Comparison of ENCODE assay signal across 12 cellular contexts in genomic region chr10:12719365-12719764, GRCh38.
DNase-seq lines count a peak whose midpoint lies in the region; ATAC-seq, FAIRE-seq and TF ChIP-seq lines count a peak whose summit lies in the region.
"Had no signal": no experiment of that assay in that cellular context is flagged by ENCODE, and none has a peak within 500 bp of the region (broad histone marks: within the 10 kb centered on the region; RNA-seq: fewer than 3 reads in every experiment).

No MANE protein-coding gene starts in this region.

- H3K27me3 Mint-ChIP-seq in MCF 10A (ENCODE audit: insufficient read depth, unreplicated experiment) = no peaks in the 10 kb centered on the region
- H3K27me3 Mint-ChIP-seq: activated B cell treated with CpG ODN at 0.5 μM for 24 hours; activated naive CD8-positive, alpha-beta T cell had no signal

- no peaks in the 10 kb centered on the region for H3K9me3 ChIP-seq in breast epithelium
- H3K9me3 ChIP-seq in left lung = no peaks in the 10 kb centered on the region
- no peaks in the 10 kb centered on the region for H3K9me3 ChIP-seq in upper lobe of right lung

- TF ChIP-seq CTCF in MCF 10A (IDR thresholded peaks at IDR 0.05; ENCODE audit: unreplicated experiment) (no peak), breast epithelium (IDR thresholded peaks at IDR 0.05) (no peak), bronchial epithelial cell (IDR thresholded peaks at IDR 0.05; ENCODE audit: insufficient read depth, low read length, severe bottlenecking) (no peak), left lung (IDR thresholded peaks at IDR 0.05) (no peak), upper lobe of right lung (IDR thresholded peaks at IDR 0.05) (no peak)

- H3K27ac ChIP-seq in breast epithelium = no peak overlapping the region
- H3K27ac ChIP-seq in left lung = peak overlapping the region; percentile 5 to 39
- no peak overlapping the region for H3K27ac ChIP-seq in upper lobe of right lung
- H3K27ac ChIP-seq: HL-60 had no signal

- ATAC-seq in left lung (peak; percentile 70), upper lobe of right lung (peak; percentile 70), HG02870 (IDR thresholded peaks at IDR 0.05; ENCODE audit: unreplicated experiment) (no peak)

- H3K36me3 ChIP-seq in breast epithelium = no peaks in the 10 kb centered on the region
- H3K36me3 ChIP-seq in bronchial epithelial cell (ENCODE audit: control insufficient read depth, insufficient read depth, low read length) = no peaks in the 10 kb centered on the region
- no peaks in the 10 kb centered on the region for H3K36me3 ChIP-seq in left lung
- H3K36me3 ChIP-seq in upper lobe of right lung = no peaks in the 10 kb centered on the region

- intact Hi-C loops in MCF 10A (cut with micrococcal nuclease) (no loop called here), breast epithelium (cut with DNase I; ENCODE audit: low total_unique reads) (no loop called here), left lung (cut with DNase I) (no loop called here), upper lobe of right lung (cut with DNase I) (no loop called here)

- TF ChIP-seq POLR2A in breast epithelium (IDR thresholded peaks at IDR 0.05) = no peak

- peaks cover 26% of the 10 kb centered on the region for H3K4me1 Mint-ChIP-seq in MCF 10A (ENCODE audit: insufficient read depth, unreplicated experiment)
- H3K4me1 Mint-ChIP-seq: activated B cell treated with CpG ODN at 0.5 μM for 24 hours had no signal

- no peaks in the 10 kb centered on the region for H3K27me3 ChIP-seq in breast epithelium
- H3K27me3 ChIP-seq in bronchial epithelial cell (ENCODE audit: control insufficient read depth, insufficient read depth, low read length) = no peaks in the 10 kb centered on the region
- peaks cover 0 to 20% of the 10 kb centered on the region in 2 donors for H3K27me3 ChIP-seq in left lung
- H3K27me3 ChIP-seq in upper lobe of right lung = no peaks in the 10 kb centered on the region

- DNase-seq in MCF 10A (ENCODE audit: unreplicated experiment) = peak; percentile 89
- no peak for DNase-seq in breast epithelium (ENCODE audit: low spot score in 2 of 2)
- DNase-seq in bronchial epithelial cell (ENCODE audit: low read depth) = peak; percentile 91
- peak in 1 of 2 donors; percentile 43 for DNase-seq in left lung
- DNase-seq in upper lobe of right lung = no peak
- DNase-seq in NCI-H2171 (lab: John Stamatoyannopoulos, UW) = no peak
- DNase-seq in NCI-H128 (lab: John Stamatoyannopoulos, UW; ENCODE audit: unreplicated experiment) = no peak
- DNase-seq: activated B cell treated with CpG ODN at 0.5 μM for 24 hours, NCI-H187 treated with DMSO at 0.1 percent for 48 hours had no signal

- no peaks in the 10 kb centered on the region for H3K9me3 Mint-ChIP-seq in MCF 10A (ENCODE audit: unreplicated experiment)
- H3K9me3 Mint-ChIP-seq: activated B cell treated with CpG ODN at 0.5 μM for 24 hours had no signal

- no peak for FAIRE-seq in bronchial epithelial cell (lab: Jason Lieb, UNC)

- no peaks in the 10 kb centered on the region for H3K36me3 Mint-ChIP-seq in MCF 10A (ENCODE audit: insufficient read depth, unreplicated experiment)

- H3K4me3 Mint-ChIP-seq in MCF 10A (ENCODE audit: unreplicated experiment) = no peak overlapping the region
- H3K4me3 Mint-ChIP-seq: activated B cell treated with CpG ODN at 0.5 μM for 24 hours; activated naive CD8-positive, alpha-beta T cell had no signal

- H3K4me1 ChIP-seq in breast epithelium (peaks cover 0 to 11% of the 10 kb centered on the region in 2 donors), left lung (peaks cover 16% of the 10 kb centered on the region in 2 donors), upper lobe of right lung (peaks cover 17% of the 10 kb centered on the region)

- POLR2A ChIA-PET in MCF 10A (lab: Yijun Ruan, JAX) = interaction anchor here (1.1 kb wide), 1 partner anchor 580 kb away, joined by 3 read pairs; no protein-coding TSS in a partner anchor

- no TSS peak for BruUV-seq in MCF 10A (replicated peaks; lab: Mats Ljungman, UMichigan)

- peak overlapping the region; percentile 79 for H3K27ac Mint-ChIP-seq in MCF 10A (ENCODE audit: low read depth, unreplicated experiment)
- H3K27ac Mint-ChIP-seq: activated B cell treated with CpG ODN at 0.5 μM for 24 hours; activated naive CD8-positive, alpha-beta T cell had no signal

- CTCF ChIA-PET in MCF 10A (lab: Yijun Ruan, JAX) = interaction anchor here (0.6 to 3.5 kb wide), 7 partner anchors 8 to 355 kb away, joined by 3 to 21 read pairs (median 10); no protein-coding TSS in a partner anchor

- H3K4me3 ChIP-seq in breast epithelium = no peak overlapping the region
- no peak overlapping the region for H3K4me3 ChIP-seq in bronchial epithelial cell (ENCODE audit: low read depth, low read length)
- no peak overlapping the region for H3K4me3 ChIP-seq in left lung
- no peak overlapping the region for H3K4me3 ChIP-seq in upper lobe of right lung

Comparison
In these comparisons a context has a peak if more than half of its experiments do, and no peak if none do; other contexts are left out.
1. DNase-seq: peak in MCF 10A (single experiment) and bronchial epithelial cell (single experiment); none in breast epithelium (0 of 2), upper lobe of right lung (single experiment), NCI-H2171 (single experiment) and NCI-H128 (single experiment).
2. H3K27ac ChIP-seq: peak in left lung (2 of 2); none in breast epithelium (0 of 2) and upper lobe of right lung (single experiment).